ENCODE assay signal across 18 cellular contexts in the genomic region with DNA sequence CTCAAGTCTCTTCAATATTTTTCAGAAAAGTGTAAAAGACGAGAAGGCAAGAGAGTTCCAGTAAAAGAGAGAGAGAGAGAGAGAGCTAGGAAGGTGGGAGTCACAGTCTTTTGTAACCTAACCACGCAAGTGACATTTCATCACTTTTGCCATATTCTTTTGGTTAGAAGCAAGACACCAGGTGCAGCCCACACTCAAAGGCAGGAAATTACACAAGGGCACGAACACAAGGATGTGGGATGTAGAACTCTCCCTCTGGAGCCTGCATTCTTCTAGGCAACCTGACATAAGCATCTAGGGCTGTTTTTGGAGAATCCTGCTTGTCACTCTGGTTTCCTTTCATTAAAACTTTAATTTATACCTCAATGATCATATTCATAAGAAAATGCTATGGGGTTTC.
"Had no signal": no experiment of that assay in that cellular context is flagged by ENCODE, and none has a peak within 500 bp of the region (broad histone marks: within the 10 kb centered on the region; RNA-seq: fewer than 3 reads in every experiment).

No MANE protein-coding gene starts in this region.

- H3K9me3 ChIP-seq: gastrocnemius medialis, lower lobe of right lung, neutrophil, pancreas, right lobe of liver, thoracic aorta, tibial nerve, upper lobe of left lung had no signal

- ATAC-seq: gastrocnemius medialis; left ventricle myocardium superior; lower lobe of right lung; natural killer cell treated with Interleukin-12 subunit alpha and Interleukin-12 subunit beta and Interleukin-15 and Interleukin-18, amount 100 ng/mL, for 72 hours; pancreas; right lobe of liver; stimulated activated naive B cell treated with anti-CD40 and anti-IgM and Interleukin-4, amounts not matched to agents 10 μg/mL and 1 μg/mL and 100 μg/mL, for 72 hours had no signal

- H3K36me3 ChIP-seq: gastrocnemius medialis, lower lobe of right lung, neutrophil, pancreas, right lobe of liver, thoracic aorta, tibial nerve, upper lobe of left lung had no signal

- H3K27ac ChIP-seq: dorsolateral prefrontal cortex, gastrocnemius medialis, lower lobe of right lung, neutrophil, pancreas, right lobe of liver, thoracic aorta, tibial nerve, upper lobe of left lung had no signal

- H3K27me3 ChIP-seq: dorsolateral prefrontal cortex, gastrocnemius medialis, neutrophil, pancreas, right lobe of liver, tibial nerve, upper lobe of left lung had no signal

- H3K4me3 ChIP-seq: dorsolateral prefrontal cortex, gastrocnemius medialis, lower lobe of right lung, pancreas, right lobe of liver, thoracic aorta, tibial nerve, upper lobe of left lung had no signal

- H3K4me1 ChIP-seq: gastrocnemius medialis, lower lobe of right lung, pancreas, right lobe of liver, tibial nerve, upper lobe of left lung had no signal

- DNase-seq: dorsolateral prefrontal cortex; effector CD4-positive, alpha-beta T cell; foreskin fibroblast; gastrocnemius medialis; left ventricle myocardium superior; lower lobe of right lung; naive B cell; pancreas; right lobe of liver; small intestine; stimulated activated CD4-positive, alpha-beta T cell treated with anti-CD3 and anti-CD28 coated beads, Interleukin-15, amount 100 ng/mL, for 24 hours; stimulated activated CD4-positive, alpha-beta T cell treated with anti-CD3 and anti-CD28 coated beads, Interleukin-2, amount 100 ng/mL, for 48 hours; stimulated activated naive B cell treated with anti-CD40 and anti-IgM and Interleukin-4, amounts not matched to agents 10 μg/mL and 1 μg/mL and 100 μg/mL, for 72 hours; upper lobe of left lung had no signal
